Comparison of ENCODE assay signal across 8 cellular contexts in genomic region chr20:45445805-45446562, GRCh38. TPM values are rescaled to one million over a fixed set of nuclear protein-coding genes. Genes with fewer than 3 reads are reported as not detected.
DNase-seq lines count a peak whose midpoint lies in the region; ATAC-seq, FAIRE-seq and TF ChIP-seq lines count a peak whose summit lies in the region.

No MANE protein-coding gene starts in this region.

- H3K27me3 Mint-ChIP-seq in activated T-cell treated with anti-CD3 and anti-CD28 coated beads, Interleukin-2, amount 50 U/mL, for 24 hours: peaks cover 22% of the 10 kb centered on the region

- peak; percentile 15 for FAIRE-seq in G401.6 (lab: Jason Lieb, UNC)

- no peaks in the 10 kb centered on the region for H3K36me3 Mint-ChIP-seq in activated T-cell treated with anti-CD3 and anti-CD28 coated beads, Interleukin-2, amount 50 U/mL, for 24 hours (ENCODE audit: low read depth)

- no peak overlapping the region for H3K27ac Mint-ChIP-seq in activated T-cell treated with anti-CD3 and anti-CD28 coated beads, Interleukin-2, amount 50 U/mL, for 24 hours

- H3K4me1 Mint-ChIP-seq in activated T-cell treated with anti-CD3 and anti-CD28 coated beads, Interleukin-2, amount 50 U/mL, for 24 hours (ENCODE audit: low read depth): peaks cover 20% of the 10 kb centered on the region

- H3K4me3 Mint-ChIP-seq in activated T-cell treated with anti-CD3 and anti-CD28 coated beads, Interleukin-2, amount 50 U/mL, for 24 hours: no peak overlapping the region

- DNase-seq in A172 (ENCODE audit: low spot score) (peak; percentile 36), left kidney (ENCODE audit: low read depth, low spot score) (peak; percentile 44), C1 segment of cervical spinal cord (lab: John Stamatoyannopoulos, UW) (no peak)
- peak; percentile 52 for DNase-seq in activated T-cell treated with anti-CD3 and anti-CD28 coated beads, Interleukin-2, amount 50 U/mL, for 24 hours

- ATAC-seq in HG03039 (IDR thresholded peaks at IDR 0.05; ENCODE audit: unreplicated experiment) (no peak), GM18520 (IDR thresholded peaks at IDR 0.05; ENCODE audit: unreplicated experiment) (no peak)

- peak; percentile 39; the same call in 1 of the 2 replicates for TF ChIP-seq CTCF in LNCAP (IDR thresholded peaks at IDR 0.05)

- no peaks in the 10 kb centered on the region for H3K9me3 Mint-ChIP-seq in activated T-cell treated with anti-CD3 and anti-CD28 coated beads, Interleukin-2, amount 50 U/mL, for 24 hours

RNA-seq across cellular contexts. Expression of gene WFDC2, which starts 23.6 kb away (rescaled TPM):
- total RNA-seq in A172 (2014; rRNA removed; shearing (Covaris generic)): not detected in 2 replicates

RNA-seq across cellular contexts. Expression of gene PIGT, which starts 30.0 kb away (rescaled TPM):
- 78.8 and 86.0 TPM in 2 replicates for total RNA-seq in A172 (2014; rRNA removed; shearing (Covaris generic))

RNA-seq across cellular contexts. Expression of gene DBNDD2, which starts 37.9 kb away (rescaled TPM):
- total RNA-seq in A172 (2014; rRNA removed; shearing (Covaris generic)): 1.7 and 7.0 TPM in 2 replicates

Comparison
In these comparisons a context has a peak if more than half of its experiments do, and no peak if none do; other contexts are left out.
1. DNase-seq: peak in A172 (single experiment), activated T-cell treated with anti-CD3 and anti-CD28 coated beads, Interleukin-2, amount 50 U/mL, for 24 hours (single experiment) and left kidney (single experiment); none in C1 segment of cervical spinal cord (0 of 14).